In the genomic region with DNA sequence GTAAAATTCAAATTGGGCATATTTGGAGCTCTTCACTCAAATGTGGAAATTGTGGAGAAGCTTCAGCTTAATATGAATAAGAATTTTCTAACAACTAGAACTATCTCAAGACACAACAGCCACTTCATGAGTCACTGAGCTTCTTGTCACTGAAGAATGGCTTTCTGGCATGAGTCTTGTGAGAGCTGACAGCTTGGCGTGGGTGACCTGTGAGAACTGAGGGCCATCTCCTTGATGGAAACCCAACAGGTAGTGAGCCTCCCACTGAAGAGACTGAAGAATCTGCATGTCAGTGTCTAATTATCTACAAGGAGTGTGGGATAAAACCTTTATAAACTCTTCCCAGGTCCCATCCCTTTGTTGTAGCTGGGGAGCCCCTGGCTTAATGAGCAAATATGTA, we compare ENCODE assay signal across 1 cellular context.
TF ChIP-seq lines count a peak whose summit lies in the region.

No MANE protein-coding gene starts in this region.

TF ChIP-seq in GM23338, 12 proteins besides CTCF, POLR2A, EP300 and RAD21:
- TF ChIP-seq POLR2AphosphoS5 (IDR thresholded peaks at IDR 0.05; ENCODE audit: low read depth) (no peak), CREB1 (CRISPR knock-in tag; IDR thresholded peaks at IDR 0.05; ENCODE audit: low read depth) (no peak), EZH2phosphoT487 (IDR thresholded peaks at IDR 0.05; ENCODE audit: unreplicated experiment) (no peak), STAT1 (IDR thresholded peaks at IDR 0.05; ENCODE audit: unreplicated experiment) (no peak), ZNF114 (CRISPR knock-in tag; IDR thresholded peaks at IDR 0.05) (no peak), NANOG (IDR thresholded peaks at IDR 0.05; ENCODE audit: borderline replicate concordance) (no peak), EZH2 (IDR thresholded peaks at IDR 0.05; ENCODE audit: low read depth, unreplicated experiment) (no peak), JUNB (IDR thresholded peaks at IDR 0.05; ENCODE audit: unreplicated experiment) (no peak), ZNF331 (CRISPR knock-in tag; IDR thresholded peaks at IDR 0.05; ENCODE audit: low read depth) (no peak)
- TF ChIP-seq, protein P1, sequence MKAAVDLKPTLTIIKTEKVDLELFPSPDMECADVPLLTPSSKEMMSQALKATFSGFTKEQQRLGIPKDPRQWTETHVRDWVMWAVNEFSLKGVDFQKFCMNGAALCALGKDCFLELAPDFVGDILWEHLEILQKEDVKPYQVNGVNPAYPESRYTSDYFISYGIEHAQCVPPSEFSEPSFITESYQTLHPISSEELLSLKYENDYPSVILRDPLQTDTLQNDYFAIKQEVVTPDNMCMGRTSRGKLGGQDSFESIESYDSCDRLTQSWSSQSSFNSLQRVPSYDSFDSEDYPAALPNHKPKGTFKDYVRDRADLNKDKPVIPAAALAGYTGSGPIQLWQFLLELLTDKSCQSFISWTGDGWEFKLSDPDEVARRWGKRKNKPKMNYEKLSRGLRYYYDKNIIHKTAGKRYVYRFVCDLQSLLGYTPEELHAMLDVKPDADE (IDR thresholded peaks at IDR 0.05) = no peak
- TF ChIP-seq, protein P2, sequence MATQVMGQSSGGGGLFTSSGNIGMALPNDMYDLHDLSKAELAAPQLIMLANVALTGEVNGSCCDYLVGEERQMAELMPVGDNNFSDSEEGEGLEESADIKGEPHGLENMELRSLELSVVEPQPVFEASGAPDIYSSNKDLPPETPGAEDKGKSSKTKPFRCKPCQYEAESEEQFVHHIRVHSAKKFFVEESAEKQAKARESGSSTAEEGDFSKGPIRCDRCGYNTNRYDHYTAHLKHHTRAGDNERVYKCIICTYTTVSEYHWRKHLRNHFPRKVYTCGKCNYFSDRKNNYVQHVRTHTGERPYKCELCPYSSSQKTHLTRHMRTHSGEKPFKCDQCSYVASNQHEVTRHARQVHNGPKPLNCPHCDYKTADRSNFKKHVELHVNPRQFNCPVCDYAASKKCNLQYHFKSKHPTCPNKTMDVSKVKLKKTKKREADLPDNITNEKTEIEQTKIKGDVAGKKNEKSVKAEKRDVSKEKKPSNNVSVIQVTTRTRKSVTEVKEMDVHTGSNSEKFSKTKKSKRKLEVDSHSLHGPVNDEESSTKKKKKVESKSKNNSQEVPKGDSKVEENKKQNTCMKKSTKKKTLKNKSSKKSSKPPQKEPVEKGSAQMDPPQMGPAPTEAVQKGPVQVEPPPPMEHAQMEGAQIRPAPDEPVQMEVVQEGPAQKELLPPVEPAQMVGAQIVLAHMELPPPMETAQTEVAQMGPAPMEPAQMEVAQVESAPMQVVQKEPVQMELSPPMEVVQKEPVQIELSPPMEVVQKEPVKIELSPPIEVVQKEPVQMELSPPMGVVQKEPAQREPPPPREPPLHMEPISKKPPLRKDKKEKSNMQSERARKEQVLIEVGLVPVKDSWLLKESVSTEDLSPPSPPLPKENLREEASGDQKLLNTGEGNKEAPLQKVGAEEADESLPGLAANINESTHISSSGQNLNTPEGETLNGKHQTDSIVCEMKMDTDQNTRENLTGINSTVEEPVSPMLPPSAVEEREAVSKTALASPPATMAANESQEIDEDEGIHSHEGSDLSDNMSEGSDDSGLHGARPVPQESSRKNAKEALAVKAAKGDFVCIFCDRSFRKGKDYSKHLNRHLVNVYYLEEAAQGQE (IDR thresholded peaks at IDR 0.05; ENCODE audit: unreplicated experiment) = no peak
- TF ChIP-seq, protein P3, sequence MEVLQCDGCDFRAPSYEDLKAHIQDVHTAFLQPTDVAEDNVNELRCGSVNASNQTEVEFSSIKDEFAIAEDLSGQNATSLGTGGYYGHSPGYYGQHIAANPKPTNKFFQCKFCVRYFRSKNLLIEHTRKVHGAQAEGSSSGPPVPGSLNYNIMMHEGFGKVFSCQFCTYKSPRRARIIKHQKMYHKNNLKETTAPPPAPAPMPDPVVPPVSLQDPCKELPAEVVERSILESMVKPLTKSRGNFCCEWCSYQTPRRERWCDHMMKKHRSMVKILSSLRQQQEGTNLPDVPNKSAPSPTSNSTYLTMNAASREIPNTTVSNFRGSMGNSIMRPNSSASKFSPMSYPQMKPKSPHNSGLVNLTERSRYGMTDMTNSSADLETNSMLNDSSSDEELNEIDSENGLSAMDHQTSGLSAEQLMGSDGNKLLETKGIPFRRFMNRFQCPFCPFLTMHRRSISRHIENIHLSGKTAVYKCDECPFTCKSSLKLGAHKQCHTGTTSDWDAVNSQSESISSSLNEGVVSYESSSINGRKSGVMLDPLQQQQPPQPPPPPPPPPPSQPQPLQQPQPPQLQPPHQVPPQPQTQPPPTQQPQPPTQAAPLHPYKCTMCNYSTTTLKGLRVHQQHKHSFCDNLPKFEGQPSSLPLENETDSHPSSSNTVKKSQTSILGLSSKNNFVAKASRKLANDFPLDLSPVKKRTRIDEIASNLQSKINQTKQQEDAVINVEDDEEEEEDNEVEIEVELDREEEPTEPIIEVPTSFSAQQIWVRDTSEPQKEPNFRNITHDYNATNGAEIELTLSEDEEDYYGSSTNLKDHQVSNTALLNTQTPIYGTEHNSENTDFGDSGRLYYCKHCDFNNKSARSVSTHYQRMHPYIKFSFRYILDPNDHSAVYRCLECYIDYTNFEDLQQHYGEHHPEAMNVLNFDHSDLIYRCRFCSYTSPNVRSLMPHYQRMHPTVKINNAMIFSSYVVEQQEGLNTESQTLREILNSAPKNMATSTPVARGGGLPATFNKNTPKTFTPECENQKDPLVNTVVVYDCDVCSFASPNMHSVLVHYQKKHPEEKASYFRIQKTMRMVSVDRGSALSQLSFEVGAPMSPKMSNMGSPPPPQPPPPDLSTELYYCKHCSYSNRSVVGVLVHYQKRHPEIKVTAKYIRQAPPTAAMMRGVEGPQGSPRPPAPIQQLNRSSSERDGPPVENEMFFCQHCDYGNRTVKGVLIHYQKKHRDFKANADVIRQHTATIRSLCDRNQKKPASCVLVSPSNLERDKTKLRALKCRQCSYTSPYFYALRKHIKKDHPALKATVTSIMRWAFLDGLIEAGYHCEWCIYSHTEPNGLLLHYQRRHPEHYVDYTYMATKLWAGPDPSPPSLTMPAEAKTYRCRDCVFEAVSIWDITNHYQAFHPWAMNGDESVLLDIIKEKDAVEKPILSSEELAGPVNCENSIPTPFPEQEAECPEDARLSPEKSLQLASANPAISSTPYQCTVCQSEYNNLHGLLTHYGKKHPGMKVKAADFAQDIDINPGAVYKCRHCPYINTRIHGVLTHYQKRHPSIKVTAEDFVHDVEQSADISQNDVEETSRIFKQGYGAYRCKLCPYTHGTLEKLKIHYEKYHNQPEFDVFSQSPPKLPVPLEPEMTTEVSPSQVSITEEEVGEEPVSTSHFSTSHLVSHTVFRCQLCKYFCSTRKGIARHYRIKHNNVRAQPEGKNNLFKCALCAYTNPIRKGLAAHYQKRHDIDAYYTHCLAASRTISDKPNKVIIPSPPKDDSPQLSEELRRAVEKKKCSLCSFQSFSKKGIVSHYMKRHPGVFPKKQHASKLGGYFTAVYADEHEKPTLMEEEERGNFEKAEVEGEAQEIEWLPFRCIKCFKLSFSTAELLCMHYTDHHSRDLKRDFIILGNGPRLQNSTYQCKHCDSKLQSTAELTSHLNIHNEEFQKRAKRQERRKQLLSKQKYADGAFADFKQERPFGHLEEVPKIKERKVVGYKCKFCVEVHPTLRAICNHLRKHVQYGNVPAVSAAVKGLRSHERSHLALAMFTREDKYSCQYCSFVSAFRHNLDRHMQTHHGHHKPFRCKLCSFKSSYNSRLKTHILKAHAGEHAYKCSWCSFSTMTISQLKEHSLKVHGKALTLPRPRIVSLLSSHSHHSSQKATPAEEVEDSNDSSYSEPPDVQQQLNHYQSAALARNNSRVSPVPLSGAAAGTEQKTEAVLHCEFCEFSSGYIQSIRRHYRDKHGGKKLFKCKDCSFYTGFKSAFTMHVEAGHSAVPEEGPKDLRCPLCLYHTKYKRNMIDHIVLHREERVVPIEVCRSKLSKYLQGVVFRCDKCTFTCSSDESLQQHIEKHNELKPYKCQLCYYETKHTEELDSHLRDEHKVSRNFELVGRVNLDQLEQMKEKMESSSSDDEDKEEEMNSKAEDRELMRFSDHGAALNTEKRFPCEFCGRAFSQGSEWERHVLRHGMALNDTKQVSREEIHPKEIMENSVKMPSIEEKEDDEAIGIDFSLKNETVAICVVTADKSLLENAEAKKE (CRISPR knock-in tag; IDR thresholded peaks at IDR 0.05) = no peak
TF ChIP-seq in GM23338: peak in this region for 0.
